Comparison of ENCODE assay signal across 10 cellular contexts in genomic region chr18:3255611-3256165, GRCh38. TPM values are rescaled to one million over a fixed set of nuclear protein-coding genes. Genes with fewer than 3 reads are reported as not detected.
DNase-seq lines count a peak whose midpoint lies in the region; ATAC-seq, FAIRE-seq and TF ChIP-seq lines count a peak whose summit lies in the region.
"Had no signal": no experiment of that assay in that cellular context is flagged by ENCODE, and none has a peak within 500 bp of the region (broad histone marks: within the 10 kb centered on the region; RNA-seq: fewer than 3 reads in every experiment).

No MANE protein-coding gene starts in this region.

- H3K9me3 Mint-ChIP-seq in CD8-positive, alpha-beta T cell: no peaks in the 10 kb centered on the region

- no peak overlapping the region for H3K27ac ChIP-seq in CD8-positive, alpha-beta T cell (ENCODE audit: low read depth, low read length)
- H3K27ac ChIP-seq in KMS-11: 0 out of 2 replicates have a peak overlapping the region, but pooled peaks have one; percentile 57
- no peak overlapping the region for H3K27ac ChIP-seq in K562 (ENCODE audit: extremely low read depth, low read depth, low read length)
- peak overlapping the region; percentile 56 for H3K27ac ChIP-seq in neutrophil

- no peak for TF ChIP-seq POLR2A in K562 (conservative IDR thresholded peaks at IDR 0.05)

- H3K4me3 Mint-ChIP-seq in CD8-positive, alpha-beta T cell: no peak overlapping the region

- TF ChIP-seq CTCF in CD8-positive, alpha-beta T cell (IDR thresholded peaks at IDR 0.05): no peak
- TF ChIP-seq CTCF in KMS-11 (conservative IDR thresholded peaks at IDR 0.05; ENCODE audit: low read depth, low read length) (no peak), K562 (IDR thresholded peaks at IDR 0.05 in 2 of 3, conservative IDR thresholded peaks at IDR 0.05 in 1 of 3; ENCODE audit: insufficient read depth in 2 of 3, low read depth in 1 of 3, low read length in 3 of 3) (no peak), neutrophil (IDR thresholded peaks at IDR 0.05) (no peak), GM13977 (IDR thresholded peaks at IDR 0.05; ENCODE audit: extremely low read depth, insufficient read depth, missing control alignments) (no peak)

- H3K27me3 ChIP-seq in CD8-positive, alpha-beta T cell (ENCODE audit: insufficient read depth, low read length): no peaks in the 10 kb centered on the region
- H3K27me3 ChIP-seq in KMS-11 (ENCODE audit: insufficient read depth, low read depth): no peaks in the 10 kb centered on the region
- no peaks in the 10 kb centered on the region for H3K27me3 ChIP-seq in K562 (ENCODE audit: control insufficient read depth in 2 of 2, insufficient read depth in 2 of 2, low read length in 2 of 2)
- H3K27me3 ChIP-seq in neutrophil: no peaks in the 10 kb centered on the region
- no peaks in the 10 kb centered on the region for H3K27me3 ChIP-seq in HAP-1 (ENCODE audit: low read depth)

- 87% methylated on average over 5 of the region's 5 CpGs for WGBS in K562 (ENCODE audit: insufficient coverage, low coverage, missing lambda C conversion rate)

- H4K20me1 ChIP-seq in KMS-11 (ENCODE audit: insufficient read depth) (no peaks in the 10 kb centered on the region), K562 (replicated peaks; ENCODE audit: control insufficient read depth, insufficient read depth, low read length) (no peaks in the 10 kb centered on the region; the same call in 1 of the 2 replicates)

- no peaks in the 10 kb centered on the region for H3K9me3 ChIP-seq in CD8-positive, alpha-beta T cell (ENCODE audit: low read length)
- no peaks in the 10 kb centered on the region for H3K9me3 ChIP-seq in K562 (replicated peaks; ENCODE audit: control insufficient read depth, insufficient read depth, low read depth, low read length)
- H3K9me3 ChIP-seq in neutrophil: no peaks in the 10 kb centered on the region
- no peaks in the 10 kb centered on the region for H3K9me3 ChIP-seq in HAP-1

- peak overlapping the region; percentile 84 for H3K27ac Mint-ChIP-seq in CD8-positive, alpha-beta T cell

- no peak overlapping the region for H2AFZ ChIP-seq in KMS-11 (ENCODE audit: low read depth)
- no peak overlapping the region for H2AFZ ChIP-seq in K562 (ENCODE audit: low read depth, low read length)

- POLR2A ChIA-PET in CD8-positive, alpha-beta T cell (lab: Charles Lee): interaction anchor here (2.9 kb wide), 1 partner anchor 9 kb away, joined by 20 read pairs; the partner anchor contains the start of gene MYL12A
- POLR2A ChIA-PET in K562 (lab: Yijun Ruan, JAX): interaction anchor here (1.0 to 4.1 kb wide), 3 partner anchors 8 to 19 kb away, joined by 4 to 33 read pairs (median 5); partner anchors contain the start of gene MYL12A

- TF ChIP-seq RAD21 in K562 (CRISPR knock-in tag; conservative IDR thresholded peaks at IDR 0.05 in 1 of 2, IDR thresholded peaks at IDR 0.05 in 1 of 2): no peak

- no peak for TF ChIP-seq EP300 in K562 (IDR thresholded peaks at IDR 0.05; ENCODE audit: low read length)

- DNase-seq in CD8-positive, alpha-beta T cell: no peak
- DNase-seq in K562 (ENCODE audit: extremely low read depth in 1 of 4, low spot score in 3 of 4) (no peak), GM13977 (ENCODE audit: low spot score) (no peak), NCI-H128 (lab: John Stamatoyannopoulos, UW; ENCODE audit: unreplicated experiment) (no peak), HAP-1 (ENCODE audit: low spot score in 2 of 2) (no peak), left lobe of liver (ENCODE audit: low spot score) (no peak)
- DNase-seq: NCI-H2107 had no signal

- H3K4me3 ChIP-seq in CD8-positive, alpha-beta T cell (ENCODE audit: low read depth, low read length): no peak overlapping the region
- H3K4me3 ChIP-seq in KMS-11 (IDR thresholded peaks at IDR 0.05; ENCODE audit: insufficient read depth, low read depth, low read length) (no peak overlapping the region), K562 (no peak overlapping the region), neutrophil (ENCODE audit: low read depth in 1 of 2, low read length in 1 of 2) (no peak overlapping the region), HAP-1 (no peak overlapping the region)

- peak overlapping the region; percentile 74; the same call in 1 of the 2 replicates for H3K4me2 ChIP-seq in KMS-11
- H3K4me2 ChIP-seq in K562 (ENCODE audit: insufficient read depth, low read length): no peak overlapping the region

- in situ Hi-C loops in K562 (cut with MboI): no loop called here
- in situ Hi-C loops in GM13977 (cut with MboI; ENCODE audit: low pct_unique_long_range_greater_than_20kb, low sequenced_read_pairs, unreplicated experiment): no loop called here
- in situ Hi-C loops in HAP-1 (cut with MboI; ENCODE audit: low sequenced_read_pairs): no loop called here

- H3K4me1 Mint-ChIP-seq in CD8-positive, alpha-beta T cell (ENCODE audit: low read depth): peaks cover 91% of the 10 kb centered on the region

- ATAC-seq in CD8-positive, alpha-beta T cell: no peak
- no peak for ATAC-seq in K562
- no peak for ATAC-seq in left lobe of liver

- H3K9me1 ChIP-seq in K562 (ENCODE audit: control insufficient read depth, insufficient read depth, low read length): no peaks in the 10 kb centered on the region

- no TSS peak for BruUV-seq in K562 (replicated peaks; lab: Mats Ljungman, UMichigan)

- no peak overlapping the region for H3K9ac ChIP-seq in KMS-11
- H3K9ac ChIP-seq in K562 (ENCODE audit: insufficient read depth in 1 of 2, low read depth in 2 of 2, low read length in 2 of 2): no peak overlapping the region

- CTCF ChIA-PET in CD8-positive, alpha-beta T cell (lab: Charles Lee): interaction anchor here (1.7 kb wide), 1 partner anchor 411 kb away, joined by 5 read pairs; no protein-coding TSS in a partner anchor
- CTCF ChIA-PET in K562 (lab: Yijun Ruan, JAX; ENCODE audit: low intra/inter-chr PET ratio): no interaction called here

- H3K36me3 Mint-ChIP-seq in CD8-positive, alpha-beta T cell: peaks cover 65% of the 10 kb centered on the region

- FAIRE-seq in K562 (lab: Jason Lieb, UNC): no peak

- H3K27me3 Mint-ChIP-seq in CD8-positive, alpha-beta T cell (ENCODE audit: low read depth): no peaks in the 10 kb centered on the region

- intact Hi-C loops in CD8-positive, alpha-beta T cell (cut with DNase I, micrococcal nuclease): no loop called here
- intact Hi-C loops in K562 (cut with micrococcal nuclease): no loop called here

- H3K36me3 ChIP-seq in CD8-positive, alpha-beta T cell (ENCODE audit: insufficient read depth, low read length): peaks cover 33% of the 10 kb centered on the region
- H3K36me3 ChIP-seq in KMS-11 (ENCODE audit: insufficient read depth): no peaks in the 10 kb centered on the region; the same call in 1 of the 2 replicates
- H3K36me3 ChIP-seq in K562 (ENCODE audit: control insufficient read depth, insufficient read depth, low read length): peaks cover 74% of the 10 kb centered on the region
- peaks cover 62% of the 10 kb centered on the region for H3K36me3 ChIP-seq in neutrophil
- H3K36me3 ChIP-seq in HAP-1 (replicated peaks): peaks cover 47% of the 10 kb centered on the region

- H3K79me2 ChIP-seq in KMS-11 (ENCODE audit: insufficient read depth, low read depth) (peaks cover 15% of the 10 kb centered on the region), K562 (ENCODE audit: control insufficient read depth, insufficient read depth, low read length) (peaks cover 40% of the 10 kb centered on the region)

- peaks cover 66% of the 10 kb centered on the region for H3K4me1 ChIP-seq in CD8-positive, alpha-beta T cell (ENCODE audit: insufficient read depth, low read length)
- peaks cover 60% of the 10 kb centered on the region for H3K4me1 ChIP-seq in KMS-11 (ENCODE audit: low read depth, poor library complexity, severe bottlenecking)
- peaks cover 6 to 13% of the 10 kb centered on the region in 2 experiments; a peak in 3 of 5 replicates for H3K4me1 ChIP-seq in K562 (replicated peaks in 1 of 2; ENCODE audit: control insufficient read depth in 2 of 2, insufficient read depth in 2 of 2, low read length in 2 of 2)
- H3K4me1 ChIP-seq in neutrophil (ENCODE audit: control insufficient read depth in 1 of 2, insufficient read depth in 1 of 2, low read depth in 1 of 2, low read length in 1 of 2): peaks cover 28 to 36% of the 10 kb centered on the region in 2 experiments
- H3K4me1 ChIP-seq in HAP-1: peaks cover 54% of the 10 kb centered on the region

RNA-seq across cellular contexts. Expression of gene MYL12B, which starts 6.2 kb away (rescaled TPM):
- 100 to 1,000 TPM; 117 to 132 TPM for total RNA-seq in CD8-positive, alpha-beta T cell
- 18.4 and 30.7 TPM in 2 replicates for total RNA-seq in K562 (2011; cell fraction: chromatin; rRNA removed; ENCODE audit: low replicate concordance)
- total RNA-seq in K562 (2011; cell fraction: nucleolus; rRNA removed): 35.7 and 36.0 TPM in 2 replicates
- total RNA-seq in K562 (2011; cell fraction: nucleoplasm; rRNA removed): 40.3 and 46.9 TPM in 2 replicates
- total RNA-seq in K562 (2014; rRNA removed) (220 and 238 TPM in 2 replicates), K562 (2014; rRNA removed; fragmentation: Illumina TruSeq; extraction: Trizol) (478 and 512 TPM in 2 replicates), K562 (2015; rRNA removed; fragmentation: Illumina TruSeq; extraction: Trizol) (357 and 396 TPM in 2 replicates), K562 (2021) (242 and 256 TPM in 2 replicates), left lobe of liver (90.4 TPM)
- polyA plus RNA-seq in K562 (2011; rRNA removed) (531 and 554 TPM in 2 replicates), K562 (2014; fragmentation: Illumina TruSeq; extraction: Trizol) (451 and 463 TPM in 2 replicates), K562 (2014; fragmentation: Nextera tagmentation; extraction: Ambion mirVana) (100 to 1,000 TPM; 913 to 995 TPM), K562 (2014; rRNA removed) (270 and 274 TPM in 2 replicates)
- polyA plus RNA-seq in K562 (2011; cell fraction: cytosol; rRNA removed): 196 and 355 TPM in 2 replicates
- polyA plus RNA-seq in K562 (2011; cell fraction: nucleus; rRNA removed): 72.1 and 160 TPM in 2 replicates
- 338 and 426 TPM in 2 replicates for polyA plus RNA-seq in K562 (2012)
- 343 and 432 TPM in 2 replicates for polyA minus RNA-seq in K562 (2011; rRNA and poly(A)+ RNA removed)
- 128 and 163 TPM in 2 replicates for polyA minus RNA-seq in K562 (2011; cell fraction: cytosol; rRNA and poly(A)+ RNA removed)
- 25.4 and 59.0 TPM in 2 replicates for polyA minus RNA-seq in K562 (2011; cell fraction: nucleus; rRNA and poly(A)+ RNA removed)

RNA-seq across cellular contexts. Expression of gene MYL12A, which starts 8.1 kb away (rescaled TPM):
- 100 to 1,000 TPM; 129 to 137 TPM for total RNA-seq in CD8-positive, alpha-beta T cell
- total RNA-seq in K562 (2011; cell fraction: chromatin; rRNA removed; ENCODE audit: low replicate concordance): 123 and 212 TPM in 2 replicates
- total RNA-seq in K562 (2011; cell fraction: nucleolus; rRNA removed): 138 and 168 TPM in 2 replicates
- 206 and 258 TPM in 2 replicates for total RNA-seq in K562 (2011; cell fraction: nucleoplasm; rRNA removed)
- total RNA-seq in K562 (2014; rRNA removed) (426 and 468 TPM in 2 replicates), K562 (2014; rRNA removed; fragmentation: Illumina TruSeq; extraction: Trizol) (562 and 622 TPM in 2 replicates), K562 (2015; rRNA removed; fragmentation: Illumina TruSeq; extraction: Trizol) (508 and 559 TPM in 2 replicates), K562 (2021) (308 TPM in 2 replicates), left lobe of liver (85.5 TPM)
- polyA plus RNA-seq in K562 (2011; rRNA removed) (714 and 790 TPM in 2 replicates), K562 (2014; fragmentation: Illumina TruSeq; extraction: Trizol) (471 and 510 TPM in 2 replicates), K562 (2014; fragmentation: Nextera tagmentation; extraction: Ambion mirVana) (1,000 to 10,000 TPM in 1 of 2 experiments, 100 to 1,000 TPM in 1; 837 to 1,031 TPM), K562 (2014; rRNA removed) (365 and 466 TPM in 2 replicates)
- polyA plus RNA-seq in K562 (2011; cell fraction: cytosol; rRNA removed): 163 and 438 TPM in 2 replicates
- 127 and 293 TPM in 2 replicates for polyA plus RNA-seq in K562 (2011; cell fraction: nucleus; rRNA removed)
- 525 and 687 TPM in 2 replicates for polyA plus RNA-seq in K562 (2012)
- polyA minus RNA-seq in K562 (2011; rRNA and poly(A)+ RNA removed): 571 and 811 TPM in 2 replicates
- polyA minus RNA-seq in K562 (2011; cell fraction: cytosol; rRNA and poly(A)+ RNA removed): 177 and 220 TPM in 2 replicates
- 135 and 263 TPM in 2 replicates for polyA minus RNA-seq in K562 (2011; cell fraction: nucleus; rRNA and poly(A)+ RNA removed)

RNA-seq across cellular contexts. Expression of gene MYOM1, which starts 35.9 kb away (rescaled TPM):
- 1 to 10 TPM; 2.7 to 3.3 TPM for total RNA-seq in CD8-positive, alpha-beta T cell
- 0.44 and 1.2 TPM in 2 replicates for total RNA-seq in K562 (2011; cell fraction: chromatin; rRNA removed; ENCODE audit: low replicate concordance)
- total RNA-seq in K562 (2011; cell fraction: nucleolus; rRNA removed): 0.17 and 0.26 TPM in 2 replicates
- total RNA-seq in K562 (2011; cell fraction: nucleoplasm; rRNA removed): 0.15 and 0.29 TPM in 2 replicates
- total RNA-seq in K562 (2014; rRNA removed): 0.41 and 0.59 TPM in 2 replicates
- total RNA-seq in K562 (2014; rRNA removed; fragmentation: Illumina TruSeq; extraction: Trizol): 0.22 and 0.29 TPM in 2 replicates
- 0.47 and 0.64 TPM in 2 replicates for total RNA-seq in K562 (2015; rRNA removed; fragmentation: Illumina TruSeq; extraction: Trizol)
- 0.29 and 0.35 TPM in 2 replicates for total RNA-seq in K562 (2021)
- polyA plus RNA-seq in K562 (2011; rRNA removed): 0.06 and 0.16 TPM in 2 replicates
- polyA plus RNA-seq in K562 (2011; cell fraction: cytosol; rRNA removed): 0.06 and 0.15 TPM in 2 replicates
- polyA plus RNA-seq in K562 (2011; cell fraction: nucleus; rRNA removed): 0.26 and 0.32 TPM in 2 replicates
- 0.44 and 1.8 TPM in 2 replicates for polyA plus RNA-seq in K562 (2012)
- polyA plus RNA-seq in K562 (2014; fragmentation: Illumina TruSeq; extraction: Trizol): 0.25 and 0.71 TPM in 2 replicates
- polyA plus RNA-seq in K562 (2014; fragmentation: Nextera tagmentation; extraction: Ambion mirVana): under 1 TPM; 0.01 to 0.03 TPM
- polyA plus RNA-seq in K562 (2014; rRNA removed): 0.32 and 0.62 TPM in 2 replicates
- 0.25 and 0.30 TPM in 2 replicates for polyA minus RNA-seq in K562 (2011; rRNA and poly(A)+ RNA removed)
- polyA minus RNA-seq in K562 (2011; cell fraction: cytosol; rRNA and poly(A)+ RNA removed): 0.18 and 0.19 TPM in 2 replicates
- 0.13 and 0.33 TPM in 2 replicates for polyA minus RNA-seq in K562 (2011; cell fraction: nucleus; rRNA and poly(A)+ RNA removed)
- 4.9 TPM for total RNA-seq in left lobe of liver
- total RNA-seq: Daoy had no signal

Comparison
In these comparisons a context has a peak if more than half of its experiments do, and no peak if none do; other contexts are left out.
1. H3K27ac ChIP-seq: peak in KMS-11 (single experiment) and neutrophil (single experiment); none in CD8-positive, alpha-beta T cell (single experiment) and K562 (single experiment).